ENCODE assay signal across 1 cellular context in genomic region chr12:107760817-107761501, GRCh38.
TF ChIP-seq lines count a peak whose summit lies in the region.

Gene PRDM4 (minus strand): TSS chr12:107761137. CDS start chr12:107760515, 622 bp downstream.

TF ChIP-seq in HepG2, 621 proteins besides CTCF, POLR2A, EP300 and RAD21 (continued from another document and continues in another):
- peak; percentile 31; the same call in 1 of the 2 replicates for TF ChIP-seq TFDP2 (CRISPR knock-in tag; IDR thresholded peaks at IDR 0.05)
- TF ChIP-seq ZNF639 (CRISPR knock-in tag; conservative IDR thresholded peaks at IDR 0.05), result no peak
- no peak for TF ChIP-seq RCOR2 (CRISPR knock-in tag; IDR thresholded peaks at IDR 0.05)
- peak; percentile 85 for TF ChIP-seq ZNF441 (CRISPR knock-in tag; IDR thresholded peaks at IDR 0.05; ENCODE audit: borderline replicate concordance)
- TF ChIP-seq FOXP1 (IDR thresholded peaks at IDR 0.05), result no peak
- no peak for TF ChIP-seq FOXP1 (CRISPR knock-in tag; IDR thresholded peaks at IDR 0.05)
- no peak for TF ChIP-seq ZBTB49 (CRISPR knock-in tag; IDR thresholded peaks at IDR 0.05; ENCODE audit: borderline replicate concordance)
- TF ChIP-seq MIER3 (CRISPR knock-in tag; IDR thresholded peaks at IDR 0.05; ENCODE audit: borderline replicate concordance), result no peak
- TF ChIP-seq TCF12 (IDR thresholded peaks at IDR 0.05), result no peak
- TF ChIP-seq TCF12 (CRISPR knock-in tag; IDR thresholded peaks at IDR 0.05), result no peak
- peak; percentile 19; the same call in 1 of the 2 replicates for TF ChIP-seq ZNF235 (CRISPR knock-in tag; IDR thresholded peaks at IDR 0.05; ENCODE audit: borderline replicate concordance)
- peak; percentile 65 for TF ChIP-seq HOXA3 (CRISPR knock-in tag; IDR thresholded peaks at IDR 0.05)
- TF ChIP-seq ZNF567 (CRISPR knock-in tag; IDR thresholded peaks at IDR 0.05; ENCODE audit: borderline replicate concordance), result no peak
- TF ChIP-seq ZNF160 (CRISPR knock-in tag; IDR thresholded peaks at IDR 0.05), result no peak
- TF ChIP-seq GTF2F1 (IDR thresholded peaks at IDR 0.05; ENCODE audit: low read length), result no peak
- TF ChIP-seq HNRNPL (IDR thresholded peaks at IDR 0.05; ENCODE audit: low read depth, low read length), result no peak
- no peak; the same call in 1 of the 2 replicates for TF ChIP-seq ZNF772 (CRISPR knock-in tag; IDR thresholded peaks at IDR 0.05)
- no peak for TF ChIP-seq NFATC3 (CRISPR knock-in tag; IDR thresholded peaks at IDR 0.05)
- TF ChIP-seq MBD4 (IDR thresholded peaks at IDR 0.05; ENCODE audit: borderline replicate concordance, low read length), result no peak
- TF ChIP-seq KLF12 (CRISPR knock-in tag; IDR thresholded peaks at IDR 0.05; ENCODE audit: borderline replicate concordance), result peak; percentile 86
- TF ChIP-seq ZNF7 (CRISPR knock-in tag; IDR thresholded peaks at IDR 0.05), result no peak
- peak; percentile 58; the same call in 1 of the 2 replicates for TF ChIP-seq TAF1 (CRISPR knock-in tag; IDR thresholded peaks at IDR 0.05)
- TF ChIP-seq ERF (CRISPR knock-in tag; IDR thresholded peaks at IDR 0.05), result peak; percentile 81
- no peak for TF ChIP-seq HOXD1 (CRISPR knock-in tag; IDR thresholded peaks at IDR 0.05)
- no peak for TF ChIP-seq HIC2 (CRISPR knock-in tag; IDR thresholded peaks at IDR 0.05; ENCODE audit: low read depth)
- TF ChIP-seq PHF21A (CRISPR knock-in tag; IDR thresholded peaks at IDR 0.05), result peak; percentile 51
- TF ChIP-seq ETV5 (CRISPR knock-in tag; IDR thresholded peaks at IDR 0.05; ENCODE audit: borderline replicate concordance), result peak; percentile 86
- 0 out of 2 replicates have a peak, but pooled peaks have one; percentile 21 for TF ChIP-seq KDM5A (IDR thresholded peaks at IDR 0.05; ENCODE audit: borderline replicate concordance, low read length)
- TF ChIP-seq SNAPC2 (CRISPR knock-in tag; IDR thresholded peaks at IDR 0.05), result no peak
- TF ChIP-seq ZNF383 (CRISPR knock-in tag; IDR thresholded peaks at IDR 0.05; ENCODE audit: borderline replicate concordance), result no peak
- no peak for TF ChIP-seq RXRA (CRISPR knock-in tag; IDR thresholded peaks at IDR 0.05)
- TF ChIP-seq ZBTB39 (CRISPR knock-in tag; IDR thresholded peaks at IDR 0.05), result no peak
- TF ChIP-seq ZFY (CRISPR knock-in tag; IDR thresholded peaks at IDR 0.05), result peak; percentile 97
- TF ChIP-seq POLR2G (IDR thresholded peaks at IDR 0.05; ENCODE audit: low read depth, low read length), result peak; percentile 86
- no peak for TF ChIP-seq KDM3A (CRISPR knock-in tag; IDR thresholded peaks at IDR 0.05; ENCODE audit: low read depth)
- peak; percentile 67; the same call in 1 of the 2 replicates for TF ChIP-seq MTERF4 (CRISPR knock-in tag; IDR thresholded peaks at IDR 0.05)
- peak; percentile 39; the same call in 1 of the 2 replicates for TF ChIP-seq ZNF749 (CRISPR knock-in tag; IDR thresholded peaks at IDR 0.05; ENCODE audit: borderline replicate concordance)
- no peak for TF ChIP-seq NBN (conservative IDR thresholded peaks at IDR 0.05)
- peak; percentile 88 for TF ChIP-seq ZMYM4 (CRISPR knock-in tag; IDR thresholded peaks at IDR 0.05)
- peak; percentile 68 for TF ChIP-seq ASH2L (IDR thresholded peaks at IDR 0.05; ENCODE audit: insufficient read length, low read depth, low read length)
- no peak for TF ChIP-seq ZNF256 (CRISPR knock-in tag; conservative IDR thresholded peaks at IDR 0.05)
- TF ChIP-seq SMYD3 (CRISPR knock-in tag; IDR thresholded peaks at IDR 0.05), result no peak
- no peak for TF ChIP-seq REPIN1 (CRISPR knock-in tag; IDR thresholded peaks at IDR 0.05; ENCODE audit: borderline replicate concordance, low read depth)
- TF ChIP-seq ZNF547 (CRISPR knock-in tag; IDR thresholded peaks at IDR 0.05), result no peak; the same call in 1 of the 2 replicates
- peak; percentile 72; the same call in 1 of the 2 replicates for TF ChIP-seq ARID4A (CRISPR knock-in tag; IDR thresholded peaks at IDR 0.05; ENCODE audit: borderline replicate concordance)
- TF ChIP-seq ZFX (CRISPR knock-in tag; IDR thresholded peaks at IDR 0.05; ENCODE audit: low read depth), result peak; percentile 94
- no peak for TF ChIP-seq PREB (CRISPR knock-in tag; IDR thresholded peaks at IDR 0.05)
- peak; percentile 48 for TF ChIP-seq PHF20 (CRISPR knock-in tag; IDR thresholded peaks at IDR 0.05)
- TF ChIP-seq GMEB1 (CRISPR knock-in tag; IDR thresholded peaks at IDR 0.05; ENCODE audit: borderline replicate concordance), result peak; percentile 84
- peak; percentile 51 for TF ChIP-seq SALL1 (CRISPR knock-in tag; IDR thresholded peaks at IDR 0.05)
- TF ChIP-seq MTA3 (CRISPR knock-in tag; IDR thresholded peaks at IDR 0.05), result no peak
- TF ChIP-seq ATF7-NPFF (CRISPR knock-in tag; IDR thresholded peaks at IDR 0.05; ENCODE audit: low read depth), result peak; percentile 56; the same call in 1 of the 2 replicates
